ENCODE assay signal across 8 cellular contexts in genomic region chr9:131395745-131396479, GRCh38. TPM values are rescaled to one million over a fixed set of nuclear protein-coding genes. Genes with fewer than 3 reads are reported as not detected.
DNase-seq lines count a peak whose midpoint lies in the region; ATAC-seq and TF ChIP-seq lines count a peak whose summit lies in the region.

No MANE protein-coding gene starts in this region.

- peak overlapping the region; percentile 95 for H3K27ac Mint-ChIP-seq in activated CD4-positive, alpha-beta T cell treated with anti-CD3 and anti-CD28 coated beads, Interleukin-2, amount 10 ng/mL, durations not matched to agents 7 days and 5 days
- H3K27ac Mint-ChIP-seq in activated T-helper 17 cell treated with anti-CD3 and anti-CD28 coated beads, Interleukin-2, amount 50 U/mL, for 72 hours = peak overlapping the region; percentile 94

- CTCF ChIA-PET in activated CD4-positive, alpha-beta T cell treated with anti-CD3 and anti-CD28 coated beads, Interleukin-2, amount 10 ng/mL, durations not matched to agents 7 days and 5 days (lab: Charles Lee) = interaction anchor here (0.8 to 1.6 kb wide), 3 partner anchors 11 to 37 kb away, joined by 3 to 10 read pairs (median 3); no protein-coding TSS in a partner anchor

- peaks cover 4% of the 10 kb centered on the region for H3K27me3 Mint-ChIP-seq in activated CD4-positive, alpha-beta T cell treated with anti-CD3 and anti-CD28 coated beads, Interleukin-2, amount 10 ng/mL, durations not matched to agents 7 days and 5 days
- H3K27me3 Mint-ChIP-seq in activated T-helper 17 cell treated with anti-CD3 and anti-CD28 coated beads, Interleukin-2, amount 50 U/mL, for 72 hours = no peaks in the 10 kb centered on the region

- H3K9me3 ChIP-seq in iPS-18c (ENCODE audit: control insufficient read depth, insufficient read depth, low read length) = no peaks in the 10 kb centered on the region

- DNase-seq in activated CD4-positive, alpha-beta T cell treated with anti-CD3 and anti-CD28 coated beads, Interleukin-2, amount 10 ng/mL, durations not matched to agents 7 days and 5 days = no peak
- no peak for DNase-seq in activated CD4-positive, alpha-beta T cell treated with anti-CD3 and anti-CD28 coated beads, Interleukin-2, amount 50 U/mL, for 48 hours
- DNase-seq in GM20000 (ENCODE audit: low spot score) (no peak), SHP77 (lab: John Stamatoyannopoulos, UW) (no peak)
- no peak for DNase-seq in stimulated activated CD4-positive, alpha-beta T cell treated with anti-CD3 and anti-CD28 coated beads, Interleukin-15, amount 100 ng/mL, for 24 hours

- H3K4me3 ChIP-seq in iPS-18c (ENCODE audit: insufficient read depth, low read depth, low read length) = peak overlapping the region; percentile 68

- POLR2A ChIA-PET in activated CD4-positive, alpha-beta T cell treated with anti-CD3 and anti-CD28 coated beads, Interleukin-2, amount 10 ng/mL, durations not matched to agents 7 days and 5 days (lab: Charles Lee) = interaction anchor here (0.8 kb wide), 1 partner anchor 11 kb away, joined by 4 read pairs; no protein-coding TSS in a partner anchor

- peak overlapping the region; percentile 92 for H3K4me3 Mint-ChIP-seq in activated CD4-positive, alpha-beta T cell treated with anti-CD3 and anti-CD28 coated beads, Interleukin-2, amount 10 ng/mL, durations not matched to agents 7 days and 5 days
- H3K4me3 Mint-ChIP-seq in activated T-helper 17 cell treated with anti-CD3 and anti-CD28 coated beads, Interleukin-2, amount 50 U/mL, for 72 hours = peak overlapping the region; percentile 93

- TF ChIP-seq CTCF in GM20000 (IDR thresholded peaks at IDR 0.05; ENCODE audit: extremely low read depth, missing control alignments) = no peak

- peaks cover 63% of the 10 kb centered on the region for H3K4me1 Mint-ChIP-seq in activated CD4-positive, alpha-beta T cell treated with anti-CD3 and anti-CD28 coated beads, Interleukin-2, amount 10 ng/mL, durations not matched to agents 7 days and 5 days
- peaks cover 46% of the 10 kb centered on the region for H3K4me1 Mint-ChIP-seq in activated T-helper 17 cell treated with anti-CD3 and anti-CD28 coated beads, Interleukin-2, amount 50 U/mL, for 72 hours

- peaks cover 39% of the 10 kb centered on the region for H3K36me3 Mint-ChIP-seq in activated CD4-positive, alpha-beta T cell treated with anti-CD3 and anti-CD28 coated beads, Interleukin-2, amount 10 ng/mL, durations not matched to agents 7 days and 5 days (ENCODE audit: low read depth)
- H3K36me3 Mint-ChIP-seq in activated T-helper 17 cell treated with anti-CD3 and anti-CD28 coated beads, Interleukin-2, amount 50 U/mL, for 72 hours (ENCODE audit: low read depth) = peaks cover 35% of the 10 kb centered on the region

- no peaks in the 10 kb centered on the region for H3K9me3 Mint-ChIP-seq in activated CD4-positive, alpha-beta T cell treated with anti-CD3 and anti-CD28 coated beads, Interleukin-2, amount 10 ng/mL, durations not matched to agents 7 days and 5 days
- H3K9me3 Mint-ChIP-seq in activated T-helper 17 cell treated with anti-CD3 and anti-CD28 coated beads, Interleukin-2, amount 50 U/mL, for 72 hours = no peaks in the 10 kb centered on the region

- peak overlapping the region; percentile 75 for H3K27ac ChIP-seq in temporal lobe (ENCODE audit: low read depth, low read length)

- ATAC-seq in activated T-helper 17 cell treated with anti-CD3 and anti-CD28 coated beads, Interleukin-2, amount 50 U/mL, for 72 hours (replicated peaks) = no peak

RNA-seq across cellular contexts. Expression of gene PRRC2B, which starts 2.0 kb away (rescaled TPM):
- total RNA-seq in activated CD4-positive, alpha-beta T cell treated with anti-CD3 and anti-CD28 coated beads, Interleukin-2, amount 10 ng/mL, durations not matched to agents 7 days and 5 days = 100 to 1,000 TPM; 281 to 303 TPM
- 100 to 1,000 TPM; 136 to 157 TPM for total RNA-seq in activated T-helper 17 cell treated with anti-CD3 and anti-CD28 coated beads, Interleukin-2, amount 50 U/mL, for 72 hours
- 259 TPM for total RNA-seq in temporal lobe
